In the genomic region with DNA sequence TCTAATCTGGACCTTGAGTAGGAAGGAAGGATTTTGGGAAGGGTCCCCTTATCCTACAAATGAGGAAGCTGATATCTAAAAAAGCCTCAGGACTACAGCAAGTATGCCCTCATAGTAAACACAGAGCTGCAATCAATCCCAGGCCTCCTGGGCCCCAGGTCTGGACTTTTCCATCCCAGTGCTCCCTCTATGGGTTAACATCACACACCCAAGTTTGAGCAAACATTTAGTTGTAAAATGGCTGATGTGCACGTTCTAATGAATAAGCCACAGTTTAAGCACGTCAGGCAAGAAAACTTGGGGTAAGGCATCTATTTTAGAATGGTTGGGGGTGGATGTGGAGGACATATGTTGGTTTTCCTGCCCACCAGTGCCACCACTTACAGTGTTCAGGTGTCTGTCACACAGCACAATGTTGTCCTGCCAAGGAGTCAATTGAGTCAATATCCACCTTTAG, we compare ENCODE assay signal across 8 cellular contexts. TPM values are rescaled to one million over a fixed set of nuclear protein-coding genes. Genes with fewer than 3 reads are reported as not detected.
DNase-seq lines count a peak whose midpoint lies in the region; ATAC-seq, FAIRE-seq and TF ChIP-seq lines count a peak whose summit lies in the region.

No MANE protein-coding gene starts in this region.

- no peak for FAIRE-seq in pancreas (lab: Jason Lieb, UNC)

- H3K4me2 ChIP-seq in Loucy (ENCODE audit: low read depth, low read length, poor library complexity, severe bottlenecking) = peak overlapping the region; percentile 81

- intact Hi-C loops in pancreas (cut with DNase I) = no loop called here

- no peaks in the 10 kb centered on the region for H3K36me3 ChIP-seq in Loucy (ENCODE audit: insufficient read depth, low read length)
- H3K36me3 ChIP-seq in pancreas = no peaks in the 10 kb centered on the region

- CTCF ChIA-PET in HEK293T (lab: Yijun Ruan, JAX) = interaction anchor here (0.6 to 1.5 kb wide), 6 partner anchors 9 to 968 kb away, joined by 3 to 6 read pairs (median 4); no protein-coding TSS in a partner anchor

- H3K4me1 ChIP-seq in Loucy (ENCODE audit: insufficient read depth, low read length, poor library complexity, severe bottlenecking) (peaks cover 42% of the 10 kb centered on the region), pancreas (no peaks in the 10 kb centered on the region)

- peaks cover 17% of the 10 kb centered on the region for H3F3A ChIP-seq in Loucy (ENCODE audit: low read depth)

- TF ChIP-seq CTCF in Loucy (conservative IDR thresholded peaks at IDR 0.05; ENCODE audit: low read length) (peak; percentile 60), chondrocyte (IDR thresholded peaks at IDR 0.05) (peak; percentile 65), pancreas (IDR thresholded peaks at IDR 0.05) (no peak)

- no peak overlapping the region for H3K27ac ChIP-seq in pancreas

- H3K9me3 ChIP-seq in Loucy (ENCODE audit: insufficient read depth, low read depth, low read length) = no peaks in the 10 kb centered on the region
- H3K9me3 ChIP-seq in pancreas = no peaks in the 10 kb centered on the region

- peak overlapping the region; percentile 71 for H3K9ac ChIP-seq in Loucy (ENCODE audit: low read depth, low read length, poor library complexity, severe bottlenecking)

- no peak overlapping the region for H3K27ac Mint-ChIP-seq in chondrocyte (ENCODE audit: unreplicated experiment)

- no peaks in the 10 kb centered on the region for H3K36me3 Mint-ChIP-seq in chondrocyte (ENCODE audit: low read depth)

- H3K4me3 ChIP-seq in Loucy (ENCODE audit: low read length, poor library complexity, severe bottlenecking) (peak overlapping the region; percentile 44), pancreas (no peak overlapping the region)

- H3K27me3 Mint-ChIP-seq in chondrocyte (ENCODE audit: low read depth) = no peaks in the 10 kb centered on the region

- H3K9me2 ChIP-seq in Loucy (replicated peaks; ENCODE audit: low read depth, low read length) = no peaks in the 10 kb centered on the region

- H4K20me1 ChIP-seq in Loucy (ENCODE audit: insufficient read depth, low read length, poor library complexity, severe bottlenecking) = no peaks in the 10 kb centered on the region

- peak in 3 of 4 donors; percentile 60 to 79 (median 65) for ATAC-seq in pancreas
- no peak for ATAC-seq in HG02588 (IDR thresholded peaks at IDR 0.05; ENCODE audit: unreplicated experiment)

- no peaks in the 10 kb centered on the region for H3K79me2 ChIP-seq in Loucy (ENCODE audit: insufficient read depth, low read length)

- H2AFZ ChIP-seq in Loucy (ENCODE audit: low read length) = peak overlapping the region; percentile 74

- WGBS in pancreas, 2 donors = 32 to 36% methylated on average over 2 of the region's 2 CpGs

- no peak overlapping the region for H3K4me3 Mint-ChIP-seq in chondrocyte (ENCODE audit: unreplicated experiment)

- H3K4me1 Mint-ChIP-seq in chondrocyte (ENCODE audit: low read depth) = peaks cover 10% of the 10 kb centered on the region

- POLR2A ChIA-PET in HEK293T (lab: Yijun Ruan, JAX) = no interaction called here

- H3K27me3 ChIP-seq in Loucy (ENCODE audit: insufficient read depth, low read length, poor library complexity, severe bottlenecking) (no peaks in the 10 kb centered on the region), pancreas (no peaks in the 10 kb centered on the region)

- peak; percentile 14 for DNase-seq in activated CD4-positive, alpha-beta T cell treated with anti-CD3 and anti-CD28 coated beads for 48 hours
- DNase-seq in activated CD4-positive, alpha-beta T cell treated with anti-CD3 and anti-CD28 coated beads for 4 hours = no peak
- peak; percentile 69 for DNase-seq in HEK293T (ENCODE audit: extremely low spot score)
- DNase-seq in chondrocyte (ENCODE audit: low spot score) = no peak
- DNase-seq in pancreas = no peak
- DNase-seq in activated CD4-positive, CD25-positive, alpha-beta regulatory T cell (lab: John Stamatoyannopoulos, UW) = no peak

- no peaks in the 10 kb centered on the region for H3K9me3 Mint-ChIP-seq in chondrocyte (ENCODE audit: low read depth)

TF ChIP-seq in HEK293T, 16 proteins besides CTCF, POLR2A, EP300 and RAD21:
- TF ChIP-seq ARNT (IDR thresholded peaks at IDR 0.05) (no peak), SUZ12 (IDR thresholded peaks at IDR 0.05) (no peak), ELF4 (IDR thresholded peaks at IDR 0.05) (no peak), FOXA1 (IDR thresholded peaks at IDR 0.05) (no peak), PKNOX1 (IDR thresholded peaks at IDR 0.05) (no peak), SP1 (IDR thresholded peaks at IDR 0.05) (no peak), LEF1 (IDR thresholded peaks at IDR 0.05; ENCODE audit: borderline replicate concordance) (no peak), FOXK2 (IDR thresholded peaks at IDR 0.05) (no peak), TARDBP (IDR thresholded peaks at IDR 0.05) (no peak), HDGF (IDR thresholded peaks at IDR 0.05; ENCODE audit: borderline replicate concordance) (no peak), FOXM1 (IDR thresholded peaks at IDR 0.05; ENCODE audit: borderline replicate concordance) (no peak), BHLHE40 (IDR thresholded peaks at IDR 0.05; ENCODE audit: borderline replicate concordance) (no peak), L3MBTL2 (conservative IDR thresholded peaks at IDR 0.05) (no peak), NFRKB (IDR thresholded peaks at IDR 0.05) (no peak)

RNA-seq across cellular contexts. Expression of gene UBE2E1, which starts 44.3 kb away (rescaled TPM):
- total RNA-seq in chondrocyte = 72.3 to 103 TPM (median 101 TPM) in 3 replicates
- total RNA-seq in pancreas = 10 to 100 TPM; 24.0 to 44.7 (median 28.7) TPM
- 10 to 100 TPM; 20.9 to 32.0 TPM for polyA plus RNA-seq in pancreas

Comparison
In these comparisons a context has a peak if more than half of its experiments do, and no peak if none do; other contexts are left out.
1. DNase-seq: peak in activated CD4-positive, alpha-beta T cell treated with anti-CD3 and anti-CD28 coated beads for 48 hours (single experiment) and HEK293T (single experiment); none in activated CD4-positive, alpha-beta T cell treated with anti-CD3 and anti-CD28 coated beads for 4 hours (0 of 2), chondrocyte (single experiment), pancreas (0 of 6) and activated CD4-positive, CD25-positive, alpha-beta regulatory T cell (0 of 4).
2. CTCF ChIP-seq: peak in Loucy (single experiment) and chondrocyte (single experiment); none in pancreas (0 of 4).